ENCODE assay signal across 14 cellular contexts in the genomic region with DNA sequence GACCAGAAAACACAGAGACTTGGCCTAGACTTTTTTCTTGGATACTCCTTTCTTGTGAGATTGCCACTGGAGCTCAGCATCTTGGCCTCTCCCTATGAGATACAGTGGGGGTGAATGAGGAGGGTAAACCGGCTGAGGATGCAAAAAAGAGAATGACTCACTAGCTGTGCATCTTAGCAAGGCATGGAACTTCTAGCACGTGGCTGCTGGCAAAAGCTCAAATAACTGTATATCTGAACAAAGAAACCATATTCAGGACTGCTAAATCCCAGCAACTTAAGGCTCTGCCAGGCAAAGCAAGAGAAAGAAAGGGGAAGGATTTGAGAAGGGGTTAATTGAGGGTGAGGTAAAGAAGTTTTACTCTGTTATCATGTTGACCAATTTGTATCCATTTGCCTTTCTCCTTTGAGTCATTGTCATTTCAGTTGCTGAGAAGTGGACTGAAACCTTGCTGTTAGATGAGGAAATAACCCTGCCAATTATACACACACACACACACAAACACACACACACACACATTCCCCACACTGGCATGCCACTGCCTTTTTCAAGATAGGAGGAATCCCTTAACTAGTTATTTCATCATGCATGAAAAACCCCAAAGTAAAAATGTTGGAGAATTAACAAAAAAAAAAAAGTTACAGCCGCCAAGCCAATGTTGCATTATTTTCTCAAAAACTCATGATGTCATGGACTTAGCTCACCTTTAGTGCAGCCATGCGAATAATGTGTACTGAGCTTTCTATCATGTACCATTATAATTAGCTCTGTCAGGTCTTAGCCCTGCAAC.
DNase-seq lines count a peak whose midpoint lies in the region; ATAC-seq and TF ChIP-seq lines count a peak whose summit lies in the region.
"Had no signal": no experiment of that assay in that cellular context is flagged by ENCODE, and none has a peak within 500 bp of the region (broad histone marks: within the 10 kb centered on the region; RNA-seq: fewer than 3 reads in every experiment).

No MANE protein-coding gene starts in this region.

- H3K27ac ChIP-seq in foreskin keratinocyte: no peak overlapping the region
- H3K27ac ChIP-seq in thoracic aorta: peak overlapping the region; percentile 81 to 93
- H3K27ac ChIP-seq: 22Rv1, PC-9 had no signal

- DNase-seq in DMS53 (lab: John Stamatoyannopoulos, UW) (peak; percentile 10), DMS53 treated with DMSO at 0.1 percent for 48 hours (lab: John Stamatoyannopoulos, UW; ENCODE audit: unreplicated experiment) (no peak), SK-N-DZ (ENCODE audit: low spot score) (peak; percentile 27), foreskin keratinocyte (peak; percentile 58 to 84), thoracic aorta (ENCODE audit: low spot score) (no peak)
- DNase-seq in activated CD4-positive, alpha-beta T cell treated with anti-CD3 and anti-CD28 coated beads, Interleukin-2, amount 50 U/mL, for 4 hours: no peak
- no peak for DNase-seq in stimulated activated CD4-positive, alpha-beta T cell treated with anti-CD3 and anti-CD28 coated beads, Interleukin-4, amount 100 ng/mL, for 1 hour
- DNase-seq in stimulated activated naive CD8-positive, alpha-beta T cell treated with anti-CD3 and anti-CD28 coated beads, Interleukin-15, amount 100 ng/mL, for 72 hours: no peak
- DNase-seq: activated CD4-positive, alpha-beta memory T cell treated with anti-CD3 and anti-CD28 coated beads, Interleukin-2, amount 10 ng/mL, durations not matched to agents 7 days and 5 days; cerebellar nuclear complex had no signal

- no peaks in the 10 kb centered on the region for H3K9me3 ChIP-seq in thoracic aorta

- no peaks in the 10 kb centered on the region for H3K27me3 Mint-ChIP-seq in stimulated activated naive CD8-positive, alpha-beta T cell treated with anti-CD3 and anti-CD28 coated beads, Interleukin-15, amount 100 ng/mL, for 72 hours
- H3K27me3 Mint-ChIP-seq: activated CD4-positive, alpha-beta memory T cell treated with anti-CD3 and anti-CD28 coated beads, Interleukin-2, amount 10 ng/mL, durations not matched to agents 7 days and 5 days had no signal

- H3K27me3 ChIP-seq in foreskin keratinocyte (no peaks in the 10 kb centered on the region), thoracic aorta (replicated peaks; ENCODE audit: insufficient read depth) (no peaks in the 10 kb centered on the region)

- H3K36me3 ChIP-seq in thoracic aorta: no peaks in the 10 kb centered on the region

- ATAC-seq in foreskin keratinocyte (peak; percentile 65), thoracic aorta (ENCODE audit: insufficient number of reproducible peaks, low FRiP score, low read depth) (no peak)
- ATAC-seq in stimulated activated naive CD8-positive, alpha-beta T cell treated with anti-CD3 and anti-CD28 coated beads, Interleukin-15, amount 100 ng/mL, for 72 hours: no peak
- ATAC-seq: K562 had no signal

- no peak overlapping the region for H3K27ac Mint-ChIP-seq in stimulated activated naive CD8-positive, alpha-beta T cell treated with anti-CD3 and anti-CD28 coated beads, Interleukin-15, amount 100 ng/mL, for 72 hours
- H3K27ac Mint-ChIP-seq: activated CD4-positive, alpha-beta memory T cell treated with anti-CD3 and anti-CD28 coated beads, Interleukin-2, amount 10 ng/mL, durations not matched to agents 7 days and 5 days had no signal

- TF ChIP-seq CTCF in foreskin keratinocyte (conservative IDR thresholded peaks at IDR 0.05) (no peak), thoracic aorta (IDR thresholded peaks at IDR 0.05) (no peak)

- peak overlapping the region; percentile 38 for H3K4me3 ChIP-seq in thoracic aorta
- H3K4me3 ChIP-seq: K562, lung, PC-9 had no signal

- H3K4me1 ChIP-seq in foreskin keratinocyte (peaks cover 9% of the 10 kb centered on the region), thoracic aorta (ENCODE audit: control insufficient read depth in 1 of 2, low read depth in 2 of 2) (peaks cover 26 to 58% of the 10 kb centered on the region in 2 donors)

- no peak overlapping the region for H3K4me3 Mint-ChIP-seq in stimulated activated naive CD8-positive, alpha-beta T cell treated with anti-CD3 and anti-CD28 coated beads, Interleukin-15, amount 100 ng/mL, for 72 hours
- H3K4me3 Mint-ChIP-seq: activated CD4-positive, alpha-beta memory T cell treated with anti-CD3 and anti-CD28 coated beads, Interleukin-2, amount 10 ng/mL, durations not matched to agents 7 days and 5 days had no signal

- no peaks in the 10 kb centered on the region for H3K9me3 Mint-ChIP-seq in stimulated activated naive CD8-positive, alpha-beta T cell treated with anti-CD3 and anti-CD28 coated beads, Interleukin-15, amount 100 ng/mL, for 72 hours

- no peaks in the 10 kb centered on the region for H3K4me1 Mint-ChIP-seq in stimulated activated naive CD8-positive, alpha-beta T cell treated with anti-CD3 and anti-CD28 coated beads, Interleukin-15, amount 100 ng/mL, for 72 hours
- H3K4me1 Mint-ChIP-seq: activated CD4-positive, alpha-beta memory T cell treated with anti-CD3 and anti-CD28 coated beads, Interleukin-2, amount 10 ng/mL, durations not matched to agents 7 days and 5 days had no signal

Comparison
In these comparisons a context has a peak if more than half of its experiments do, and no peak if none do; other contexts are left out.
1. DNase-seq: peak in DMS53 (single experiment), SK-N-DZ (single experiment) and foreskin keratinocyte (2 of 2); none in DMS53 treated with DMSO at 0.1 percent for 48 hours (single experiment), thoracic aorta (single experiment), activated CD4-positive, alpha-beta T cell treated with anti-CD3 and anti-CD28 coated beads, Interleukin-2, amount 50 U/mL, for 4 hours (0 of 2), stimulated activated CD4-positive, alpha-beta T cell treated with anti-CD3 and anti-CD28 coated beads, Interleukin-4, amount 100 ng/mL, for 1 hour (single experiment) and stimulated activated naive CD8-positive, alpha-beta T cell treated with anti-CD3 and anti-CD28 coated beads, Interleukin-15, amount 100 ng/mL, for 72 hours (0 of 2).